In genomic region chrX:39907964-39908616, GRCh38 we compare ENCODE assay signal across 8 cellular contexts.
DNase-seq lines count a peak whose midpoint lies in the region; ATAC-seq, FAIRE-seq and TF ChIP-seq lines count a peak whose summit lies in the region.

No MANE protein-coding gene starts in this region.

- POLR2A ChIA-PET in AG04450 (lab: Yijun Ruan, JAX), result interaction anchor here (1.1 to 1.7 kb wide), 2 partner anchors 10 to 105 kb away, joined by 4 to 9 read pairs; no protein-coding TSS in a partner anchor

- H3K9me3 ChIP-seq in AG04450 (ENCODE audit: control insufficient read depth, insufficient read depth, low read length) (no peaks in the 10 kb centered on the region), mesodermal cell (ENCODE audit: control insufficient read depth, low read length) (no peaks in the 10 kb centered on the region)

- H3K27ac ChIP-seq in AG04450 (ENCODE audit: low read depth, low read length) (peak overlapping the region; percentile 83), mesodermal cell (ENCODE audit: low read depth, low read length, severe bottlenecking) (peak overlapping the region; percentile 86)

- no peak for ATAC-seq in GM21825 (IDR thresholded peaks at IDR 0.05; ENCODE audit: unreplicated experiment)

- H3K27me3 ChIP-seq in AG04450 (ENCODE audit: control insufficient read depth, insufficient read depth, low read length), result no peaks in the 10 kb centered on the region

- H3K4me1 ChIP-seq in mesodermal cell (ENCODE audit: control insufficient read depth, insufficient read depth, low read length, poor library complexity, severe bottlenecking), result peaks cover 19% of the 10 kb centered on the region

- no peak for TF ChIP-seq CTCF in AG04450 (IDR thresholded peaks at IDR 0.05; ENCODE audit: low read depth, low read length)

- no peak overlapping the region for H3K4me3 ChIP-seq in AG04450 (ENCODE audit: low read depth, low read length)
- H3K4me3 ChIP-seq in mesodermal cell (ENCODE audit: extremely low read depth, insufficient read depth, low read length, poor library complexity, severe bottlenecking), result no peak overlapping the region

- peak; percentile 90 for FAIRE-seq in HTR-8/SVneo (lab: Jason Lieb, UNC)

- intact Hi-C loops in posterior vena cava (cut with DNase I), result no loop called here

- WGBS in mesodermal cell (ENCODE audit: insufficient coverage in 2 of 2), 2 experiments, result 14 to 34% methylated on average over 2 to 6 of the region's 14 CpGs

- CTCF ChIA-PET in AG04450 (lab: Charles Lee), result no interaction called here

- no peaks in the 10 kb centered on the region for H3K36me3 ChIP-seq in mesodermal cell (ENCODE audit: control insufficient read depth, insufficient read depth, low read length)

- peak; percentile 84 for DNase-seq in AG04450 (ENCODE audit: low read depth, low spot score)
- DNase-seq in HTR-8/SVneo (ENCODE audit: insufficient read length, low spot score), result peak; percentile 85
- DNase-seq in dedifferentiated amniotic fluid mesenchymal stem cell (ENCODE audit: extremely low spot score), result peak; percentile 83
- DNase-seq in stimulated activated naive CD4-positive, alpha-beta T cell (lab: John Stamatoyannopoulos, UW), result no peak
- DNase-seq in NCI-H1092 treated with DMSO at 0.1 percent for 48 hours (lab: John Stamatoyannopoulos, UW), result no peak
- no peak for DNase-seq in posterior vena cava (ENCODE audit: low spot score)

Comparison
In these comparisons a context has a peak if more than half of its experiments do, and no peak if none do; other contexts are left out.
1. DNase-seq: peak in AG04450 (single experiment), HTR-8/SVneo (single experiment) and dedifferentiated amniotic fluid mesenchymal stem cell (single experiment); none in stimulated activated naive CD4-positive, alpha-beta T cell (0 of 6), NCI-H1092 treated with DMSO at 0.1 percent for 48 hours (single experiment) and posterior vena cava (single experiment).